In the genomic region with DNA sequence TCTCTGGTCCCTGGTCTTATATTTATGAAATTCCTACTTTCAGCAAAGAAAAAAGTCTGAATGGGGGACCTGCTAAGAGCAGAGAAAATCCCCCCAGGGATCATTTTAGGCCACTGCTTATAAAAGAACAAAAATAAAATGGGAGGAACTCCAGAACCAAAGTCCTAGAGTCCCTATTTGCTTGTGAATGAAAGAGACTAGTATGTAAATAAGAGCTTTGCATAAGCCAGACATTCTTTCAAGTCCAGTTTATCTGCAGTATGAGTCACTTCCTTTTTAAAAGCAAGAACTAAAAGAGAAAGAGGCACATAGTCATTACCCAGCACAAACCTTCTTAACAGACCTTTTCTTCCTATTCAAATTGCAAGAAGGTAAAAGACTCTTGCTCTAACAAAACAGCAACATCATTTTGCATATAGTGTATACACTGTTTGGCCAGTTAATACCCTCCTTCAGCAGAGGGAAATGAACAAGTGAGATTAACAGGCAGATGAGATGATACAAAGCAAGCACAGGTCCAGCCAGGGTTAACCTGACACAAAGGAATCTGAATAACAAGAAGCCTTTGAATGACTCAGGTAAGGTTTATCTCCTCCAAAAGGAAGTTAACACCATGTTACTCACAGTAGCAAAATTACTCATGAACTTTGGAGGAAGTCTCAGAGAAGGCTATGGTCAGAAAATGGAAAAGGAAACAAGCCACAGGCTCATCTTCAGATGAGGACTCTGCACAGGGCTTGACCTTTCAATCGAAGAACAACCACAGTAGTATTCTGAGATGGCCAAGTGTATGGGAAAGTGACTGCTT, we compare ENCODE assay signal across 8 cellular contexts.
A peak's percentile ranks its signal among the peaks of the same experiment; 100 is the strongest.
DNase-seq lines count a peak whose midpoint lies in the region; ATAC-seq, FAIRE-seq and TF ChIP-seq lines count a peak whose summit lies in the region.

No MANE protein-coding gene starts in this region.

- in situ Hi-C loops in ACHN (cut with HindIII; ENCODE audit: low pct_ligation_motif_present, low pct_unique_long_range_greater_than_20kb, low sequenced_read_pairs), result no loop called here

- H3K27ac ChIP-seq in ascending aorta, result peak overlapping the region; percentile 77 to 81

- no peaks in the 10 kb centered on the region for H3K36me3 ChIP-seq in ascending aorta

- DNase-seq in ACHN, result peak; percentile 84
- DNase-seq in GM18507 (ENCODE audit: extremely low spot score, insufficient read length, low read depth), result no peak
- DNase-seq in NCI-H526 (lab: John Stamatoyannopoulos, UW), result peak; percentile 82 to 87
- DNase-seq in ascending aorta (ENCODE audit: low spot score in 2 of 2), result no peak
- DNase-seq in kidney tubule cell (ENCODE audit: low spot score), result peak; percentile 98
- DNase-seq in cerebellum (ENCODE audit: low spot score), result no peak
- DNase-seq in GM19238 (ENCODE audit: insufficient read length, low spot score), result no peak

- intact Hi-C loops in ascending aorta (cut with DNase I), result loop anchor here (2.0 kb wide), 1 partner anchor 34 kb away; no protein-coding TSS in a partner anchor

- no peak for TF ChIP-seq CTCF in ascending aorta (IDR thresholded peaks at IDR 0.05)

- ATAC-seq in HG02884 (IDR thresholded peaks at IDR 0.05; ENCODE audit: unreplicated experiment), result peak; percentile 90

- no peaks in the 10 kb centered on the region for H3K27me3 ChIP-seq in ascending aorta

- peaks cover 3 to 10% of the 10 kb centered on the region in 2 donors for H3K4me1 ChIP-seq in ascending aorta

- no peaks in the 10 kb centered on the region for H3K9me3 ChIP-seq in ascending aorta

- FAIRE-seq in GM18507 (lab: Jason Lieb, UNC), result peak; percentile 83

- no peak overlapping the region for H3K4me3 ChIP-seq in ascending aorta

Comparison
In these comparisons a context has a peak if more than half of its experiments do, and no peak if none do; other contexts are left out.
1. DNase-seq: peak in ACHN (single experiment), NCI-H526 (2 of 2) and kidney tubule cell (single experiment); none in GM18507 (single experiment), ascending aorta (0 of 2), cerebellum (single experiment) and GM19238 (single experiment).